In the genomic region with DNA sequence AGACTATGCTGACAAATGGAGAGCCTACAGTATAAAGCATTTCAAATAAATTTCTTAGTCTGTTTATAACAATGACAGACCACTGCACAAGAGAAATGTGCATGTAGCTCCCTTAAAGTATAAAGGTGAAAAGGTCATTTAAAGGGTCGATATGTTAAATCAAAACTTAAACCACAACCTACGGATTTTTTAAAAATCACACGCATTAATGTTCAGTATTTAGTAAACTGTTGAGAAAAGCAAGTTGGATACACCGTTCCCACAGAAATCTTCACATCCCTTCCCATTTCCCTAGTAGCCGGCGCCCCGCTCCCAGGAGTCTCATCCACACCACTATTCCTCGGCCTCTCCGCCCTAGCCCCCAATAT, we compare ENCODE assay signal across 8 cellular contexts. TPM values are rescaled to one million over a fixed set of nuclear protein-coding genes. Genes with fewer than 3 reads are reported as not detected.
DNase-seq lines count a peak whose midpoint lies in the region; ATAC-seq, FAIRE-seq and TF ChIP-seq lines count a peak whose summit lies in the region.

No MANE protein-coding gene starts in this region.

- peak overlapping the region; percentile 98 for H2AFZ ChIP-seq in keratinocyte (ENCODE audit: control insufficient read depth, low read length)

- H3K9me3 ChIP-seq in adrenal gland (replicated peaks in 1 of 3) (no peaks in the 10 kb centered on the region), keratinocyte (ENCODE audit: control insufficient read depth, low read depth, low read length) (no peaks in the 10 kb centered on the region), stomach smooth muscle (ENCODE audit: control insufficient read depth in 2 of 2, low read length in 2 of 2) (no peaks in the 10 kb centered on the region)

- intact Hi-C loops in adrenal gland (cut with DNase I) (loop anchor here in 1 of 2 donors (10.0 kb wide), 3 partner anchors 121 to 219 kb away; partner anchors contain the start of genes KLHL28, MIS18BP1 and TOGARAM1), posterior cingulate gyrus (cut with DNase I) (loop anchor here (1.0 to 10.0 kb wide), 5 partner anchors 49 to 236 kb away; partner anchors contain the start of genes MIS18BP1, PRPF39 and TOGARAM1)

- no peak for TF ChIP-seq CTCF in adrenal gland (IDR thresholded peaks at IDR 0.05)
- TF ChIP-seq CTCF in keratinocyte (optimal IDR thresholded peaks at IDR 0.05 in 1 of 3, IDR thresholded peaks at IDR 0.05 in 1 of 3, conservative IDR thresholded peaks at IDR 0.05 in 1 of 3; ENCODE audit: extremely low read depth in 1 of 3, insufficient read depth in 2 of 3, low read length in 3 of 3): no peak

- H3K4me1 ChIP-seq in adrenal gland (replicated peaks in 1 of 2) (peaks cover 9 to 37% of the 10 kb centered on the region in 2 donors), keratinocyte (ENCODE audit: control insufficient read depth, extremely low read depth, insufficient read depth, low read length) (peaks cover 19% of the 10 kb centered on the region), stomach smooth muscle (ENCODE audit: control insufficient read depth, insufficient read depth, low read length) (peaks cover 13% of the 10 kb centered on the region)

- no peaks in the 10 kb centered on the region for H4K20me1 ChIP-seq in keratinocyte (ENCODE audit: control insufficient read depth, extremely low read depth, insufficient read depth, low read length)

- 0 to 2% (median 1%) methylated on average over 9 of the region's 9 CpGs for WGBS in adrenal gland, 4 donors

- H3K27me3 ChIP-seq in adrenal gland: no peaks in the 10 kb centered on the region
- no peaks in the 10 kb centered on the region for H3K27me3 ChIP-seq in keratinocyte (ENCODE audit: control insufficient read depth, extremely low read depth, insufficient read depth, low read length)
- H3K27me3 ChIP-seq in stomach smooth muscle (ENCODE audit: control insufficient read depth in 1 of 2, insufficient read depth in 2 of 2, low read length in 2 of 2): no peaks in the 10 kb centered on the region

- ATAC-seq in GM19467 (IDR thresholded peaks at IDR 0.05; ENCODE audit: unreplicated experiment): no peak

- FAIRE-seq in keratinocyte (lab: Jason Lieb, UNC) (no peak), frontal cortex (lab: Jason Lieb, UNC) (no peak)

- TF ChIP-seq POLR2A in adrenal gland (IDR thresholded peaks at IDR 0.05): no peak

- H3K36me3 ChIP-seq in adrenal gland (replicated peaks in 1 of 2) (no peaks in the 10 kb centered on the region), keratinocyte (ENCODE audit: control insufficient read depth in 2 of 2, extremely low read depth in 1 of 2, insufficient read depth in 2 of 2, low read length in 2 of 2) (no peaks in the 10 kb centered on the region), stomach smooth muscle (ENCODE audit: control insufficient read depth in 2 of 2, insufficient read depth in 2 of 2, low read length in 2 of 2) (peaks cover 0 to 4% of the 10 kb centered on the region in 2 donors)

- peak overlapping the region in 4 of 5 donors; percentile 72 to 91 (median 85) for H3K27ac ChIP-seq in adrenal gland
- peak overlapping the region; percentile 88 for H3K27ac ChIP-seq in keratinocyte (ENCODE audit: control insufficient read depth, insufficient read depth, low read length)
- peak overlapping the region; percentile 88 for H3K27ac ChIP-seq in stomach smooth muscle (ENCODE audit: low read length)

- DNase-seq in NCI-H1092 treated with DMSO at 0.1 percent for 48 hours (lab: John Stamatoyannopoulos, UW): peak; percentile 78
- no peak for DNase-seq in NCI-H1092 (lab: John Stamatoyannopoulos, UW)
- DNase-seq in adrenal gland: no peak
- DNase-seq in keratinocyte (ENCODE audit: low read depth, low spot score): no peak
- no peak for DNase-seq in frontal cortex (ENCODE audit: low spot score in 2 of 2)
- DNase-seq in posterior cingulate gyrus: no peak

- H3K4me2 ChIP-seq in keratinocyte (ENCODE audit: control insufficient read depth, extremely low read depth, insufficient read depth, low read depth, low read length): peak overlapping the region; percentile 91

- H3K9me1 ChIP-seq in keratinocyte (ENCODE audit: control insufficient read depth, extremely low read depth, insufficient read depth, low read length): no peaks in the 10 kb centered on the region

- H3K9ac ChIP-seq in keratinocyte (ENCODE audit: control insufficient read depth, extremely low read depth, insufficient read depth, low read length) (peak overlapping the region; percentile 96), stomach smooth muscle (ENCODE audit: low read length in 2 of 2) (peak overlapping the region; percentile 94 to 98)

- dilution Hi-C loops in keratinocyte (cut with MboI; ENCODE audit: extremely low pct_ligation_motif_present, low sequenced_read_pairs): no loop called here

- peak overlapping the region; percentile 51 to 85 (median 77) for H3K4me3 ChIP-seq in adrenal gland
- H3K4me3 ChIP-seq in keratinocyte (ENCODE audit: control insufficient read depth in 2 of 3, extremely low read depth in 1 of 3, insufficient read depth in 2 of 3, low read depth in 1 of 3, low read length in 3 of 3): peak overlapping the region; percentile 87 to 99 (median 95)
- peak overlapping the region; percentile 77 to 94 for H3K4me3 ChIP-seq in stomach smooth muscle (ENCODE audit: low read length in 2 of 2)

- H3K79me2 ChIP-seq in keratinocyte (ENCODE audit: control insufficient read depth, insufficient read depth, low read length): peaks cover 50% of the 10 kb centered on the region

RNA-seq across cellular contexts. Expression of gene FKBP3, which starts 0.6 kb away (rescaled TPM):
- 10 to 100 TPM; 15.7 to 53.7 (median 42.8) TPM for total RNA-seq in adrenal gland
- 100 to 1,000 TPM in 2 of 3 donors, 10 to 100 TPM in 1; 99.6 to 146 (median 105) TPM for polyA plus RNA-seq in adrenal gland
- 49.1 to 98.8 TPM (median 55.7 TPM) in 3 replicates for polyA plus RNA-seq in keratinocyte
- 91.5 TPM for polyA plus RNA-seq in keratinocyte (2011; ENCODE audit: low read depth)
- polyA plus RNA-seq in keratinocyte (2011; cell fraction: cytosol; rRNA removed): 43.7 and 63.7 TPM in 2 replicates
- polyA plus RNA-seq in keratinocyte (2011; cell fraction: nucleus; rRNA removed): 33.1 and 58.6 TPM in 2 replicates
- 40.9 and 74.1 TPM in 2 replicates for polyA plus RNA-seq in keratinocyte (2012; ENCODE audit: low replicate concordance)
- 1.7 to 8.1 TPM (median 2.7 TPM) in 3 replicates for polyA minus RNA-seq in keratinocyte
- 12.3 TPM for polyA minus RNA-seq in keratinocyte (2011; cell fraction: cytosol; rRNA and poly(A)+ RNA removed)
- polyA minus RNA-seq in keratinocyte (2011; cell fraction: nucleus; rRNA and poly(A)+ RNA removed): 5.3 and 9.7 TPM in 2 replicates
- total RNA-seq in frontal cortex: 122 TPM

RNA-seq across cellular contexts. Expression of gene FANCM, which starts 2.1 kb away (rescaled TPM):
- 10 to 100 TPM in 2 of 8 donors, 1 to 10 TPM in 6; 2.1 to 20.9 (median 6.0) TPM for total RNA-seq in adrenal gland
- polyA plus RNA-seq in adrenal gland: 1 to 10 TPM; 4.1 to 8.8 (median 5.7) TPM
- polyA plus RNA-seq in keratinocyte: 2.5 to 6.0 TPM (median 3.0 TPM) in 3 replicates
- polyA plus RNA-seq in keratinocyte (2011; ENCODE audit: low read depth): 6.5 TPM
- polyA plus RNA-seq in keratinocyte (2011; cell fraction: cytosol; rRNA removed): 0.97 and 2.0 TPM in 2 replicates
- 5.8 and 6.2 TPM in 2 replicates for polyA plus RNA-seq in keratinocyte (2011; cell fraction: nucleus; rRNA removed)
- polyA plus RNA-seq in keratinocyte (2012; ENCODE audit: low replicate concordance): 2.6 and 4.0 TPM in 2 replicates
- polyA minus RNA-seq in keratinocyte: 2.7 to 10.2 TPM (median 6.5 TPM) in 3 replicates
- 6.1 TPM for polyA minus RNA-seq in keratinocyte (2011; cell fraction: cytosol; rRNA and poly(A)+ RNA removed)
- polyA minus RNA-seq in keratinocyte (2011; cell fraction: nucleus; rRNA and poly(A)+ RNA removed): 9.3 and 15.2 TPM in 2 replicates
- 10.6 TPM for total RNA-seq in frontal cortex

RNA-seq across cellular contexts. Expression of gene PRPF39, which starts 49.8 kb away (rescaled TPM):
- total RNA-seq in adrenal gland (10 to 100 TPM in 6 of 8 donors, 1 to 10 TPM in 2; 6.5 to 52.5 (median 34.7) TPM), frontal cortex (47.7 TPM)
- polyA plus RNA-seq in adrenal gland (10 to 100 TPM; 32.6 to 76.0 (median 53.9) TPM), keratinocyte (15.6 to 51.5 TPM (median 45.5 TPM) in 3 replicates)
- 59.4 TPM for polyA plus RNA-seq in keratinocyte (2011; ENCODE audit: low read depth)
- 5.9 and 11.4 TPM in 2 replicates for polyA plus RNA-seq in keratinocyte (2011; cell fraction: cytosol; rRNA removed)
- 53.4 and 82.5 TPM in 2 replicates for polyA plus RNA-seq in keratinocyte (2011; cell fraction: nucleus; rRNA removed)
- 16.2 and 22.8 TPM in 2 replicates for polyA plus RNA-seq in keratinocyte (2012; ENCODE audit: low replicate concordance)
- polyA minus RNA-seq in keratinocyte: 9.1 to 63.3 TPM (median 33.5 TPM) in 3 replicates
- 5.6 TPM for polyA minus RNA-seq in keratinocyte (2011; cell fraction: cytosol; rRNA and poly(A)+ RNA removed)
- 29.2 and 59.7 TPM in 2 replicates for polyA minus RNA-seq in keratinocyte (2011; cell fraction: nucleus; rRNA and poly(A)+ RNA removed)
